In the genomic region with DNA sequence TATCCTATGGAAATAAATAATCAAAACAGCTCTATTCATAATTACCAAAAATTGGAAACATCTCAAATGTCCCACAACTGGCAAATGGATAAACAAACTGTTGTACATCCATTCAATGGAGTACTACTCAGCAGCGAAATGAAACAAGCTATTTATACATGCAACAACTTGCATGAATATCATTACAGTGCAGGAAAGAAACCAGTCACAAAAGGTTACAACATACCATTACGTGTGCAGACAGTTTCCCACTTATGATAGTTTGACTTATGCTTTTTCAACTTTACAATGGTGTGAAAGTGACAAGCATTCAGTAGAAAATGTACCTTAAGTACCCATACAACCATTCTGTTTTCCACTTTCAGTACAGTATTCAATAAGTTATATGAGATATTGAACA, we compare ENCODE assay signal across 21 cellular contexts.
DNase-seq lines count a peak whose midpoint lies in the region; ATAC-seq, FAIRE-seq and TF ChIP-seq lines count a peak whose summit lies in the region.
"Had no signal": no experiment of that assay in that cellular context is flagged by ENCODE, and none has a peak within 500 bp of the region (broad histone marks: within the 10 kb centered on the region; RNA-seq: fewer than 3 reads in every experiment).

No MANE protein-coding gene starts in this region.

- no peak for DNase-seq in SK-N-SH
- DNase-seq in RWPE1 (ENCODE audit: low spot score), result peak; percentile 4
- peak; percentile 67 for DNase-seq in epithelial cell of esophagus (ENCODE audit: low read depth)
- DNase-seq in keratinocyte (ENCODE audit: low read depth, low spot score), result peak; percentile 25
- DNase-seq in retina, result no peak
- DNase-seq: BE2C; C1 segment of cervical spinal cord; CD4-positive, CD25-positive, alpha-beta regulatory T cell; CD8-positive, alpha-beta memory T cell; COR-L47; DMS 273 treated with DMSO at 0.1 percent for 48 hours; DMS53; DND-41; EL; GM23248 had no signal

- H3K27ac ChIP-seq in SK-N-SH (ENCODE audit: low read depth in 2 of 2, low read length in 1 of 2), result no peak overlapping the region
- no peak overlapping the region for H3K27ac ChIP-seq in RWPE1
- H3K27ac ChIP-seq in keratinocyte (ENCODE audit: control insufficient read depth, insufficient read depth, low read length), result no peak overlapping the region
- H3K27ac ChIP-seq: GM23248 had no signal

- H3K79me2 ChIP-seq in SK-N-SH (ENCODE audit: insufficient read depth), result no peaks in the 10 kb centered on the region
- H3K79me2 ChIP-seq in keratinocyte (ENCODE audit: control insufficient read depth, insufficient read depth, low read length), result no peaks in the 10 kb centered on the region

- H3K9me1 ChIP-seq in keratinocyte (ENCODE audit: control insufficient read depth, extremely low read depth, insufficient read depth, low read length), result no peaks in the 10 kb centered on the region

- no peak for TF ChIP-seq RAD21 in SK-N-SH (IDR thresholded peaks at IDR 0.05; ENCODE audit: low read length)

- TF ChIP-seq CTCF in SK-N-SH (IDR thresholded peaks at IDR 0.05) (no peak), RWPE1 (conservative IDR thresholded peaks at IDR 0.05; ENCODE audit: low read depth) (no peak), epithelial cell of esophagus (IDR thresholded peaks at IDR 0.05; ENCODE audit: insufficient read depth, low read depth, low read length, missing control alignments) (no peak), keratinocyte (optimal IDR thresholded peaks at IDR 0.05 in 1 of 3, IDR thresholded peaks at IDR 0.05 in 1 of 3, conservative IDR thresholded peaks at IDR 0.05 in 1 of 3; ENCODE audit: extremely low read depth in 1 of 3, insufficient read depth in 2 of 3, low read length in 3 of 3) (no peak)

- no peak overlapping the region for H2AFZ ChIP-seq in SK-N-SH (ENCODE audit: low read depth)
- no peak overlapping the region for H2AFZ ChIP-seq in keratinocyte (ENCODE audit: control insufficient read depth, low read length)
- H2AFZ ChIP-seq: GM23248 had no signal

- dilution Hi-C loops in keratinocyte (cut with MboI; ENCODE audit: extremely low pct_ligation_motif_present, low sequenced_read_pairs), result no loop called here

- H4K20me1 ChIP-seq in SK-N-SH (ENCODE audit: insufficient read depth) (no peaks in the 10 kb centered on the region), keratinocyte (ENCODE audit: control insufficient read depth, extremely low read depth, insufficient read depth, low read length) (no peaks in the 10 kb centered on the region)

- WGBS in SK-N-SH (ENCODE audit: low lambda C conversion rate), result 83% methylated on average over 2 of the region's 2 CpGs

- no peak overlapping the region for H3K4me2 ChIP-seq in SK-N-SH
- no peak overlapping the region for H3K4me2 ChIP-seq in keratinocyte (ENCODE audit: control insufficient read depth, extremely low read depth, insufficient read depth, low read depth, low read length)

- peak; percentile 9 for FAIRE-seq in keratinocyte (lab: Jason Lieb, UNC)
- FAIRE-seq: GM12878, GM19239, HepG2 had no signal

- H3K27me3 ChIP-seq in SK-N-SH (ENCODE audit: insufficient read depth), result no peaks in the 10 kb centered on the region
- no peaks in the 10 kb centered on the region for H3K27me3 ChIP-seq in keratinocyte (ENCODE audit: control insufficient read depth, extremely low read depth, insufficient read depth, low read length)
- H3K27me3 ChIP-seq: BE2C had no signal

- H3K9me3 ChIP-seq in SK-N-SH (no peaks in the 10 kb centered on the region), keratinocyte (ENCODE audit: control insufficient read depth, low read depth, low read length) (no peaks in the 10 kb centered on the region)
- H3K9me3 ChIP-seq: BE2C, HAP-1 had no signal

- H3K4me1 ChIP-seq in SK-N-SH (ENCODE audit: control insufficient read depth in 1 of 2, insufficient read depth in 2 of 2, low read depth in 1 of 2, low read length in 1 of 2) (no peaks in the 10 kb centered on the region), keratinocyte (ENCODE audit: control insufficient read depth, extremely low read depth, insufficient read depth, low read length) (no peaks in the 10 kb centered on the region)
- H3K4me1 ChIP-seq: BE2C, HAP-1 had no signal

- H3K4me3 ChIP-seq in SK-N-SH (ENCODE audit: low read depth in 2 of 2, low read length in 1 of 2) (no peak overlapping the region), epithelial cell of esophagus (ENCODE audit: low read length) (no peak overlapping the region), keratinocyte (ENCODE audit: control insufficient read depth in 2 of 3, extremely low read depth in 1 of 3, insufficient read depth in 2 of 3, low read depth in 1 of 3, low read length in 3 of 3) (no peak overlapping the region)
- H3K4me3 ChIP-seq: GM12878, GM23248, HAP-1 had no signal

- H3K9me2 ChIP-seq in SK-N-SH, result no peaks in the 10 kb centered on the region

- H3K36me3 ChIP-seq in SK-N-SH (replicated peaks in 1 of 2; ENCODE audit: control insufficient read depth in 1 of 2, insufficient read depth in 2 of 2, low read length in 1 of 2) (peaks cover 44% of the 10 kb centered on the region in 2 experiments), keratinocyte (ENCODE audit: control insufficient read depth in 2 of 2, extremely low read depth in 1 of 2, insufficient read depth in 2 of 2, low read length in 2 of 2) (peaks cover 2% of the 10 kb centered on the region in 2 experiments)
- H3K36me3 ChIP-seq: HAP-1 had no signal

- no peak for TF ChIP-seq EP300 in SK-N-SH (IDR thresholded peaks at IDR 0.05; ENCODE audit: borderline replicate concordance in 1 of 2, low read depth in 1 of 2, low read length in 1 of 2)

- H3K9ac ChIP-seq in SK-N-SH (no peak overlapping the region), keratinocyte (ENCODE audit: control insufficient read depth, extremely low read depth, insufficient read depth, low read length) (no peak overlapping the region)
- H3K9ac ChIP-seq: GM23248 had no signal

- H3F3A ChIP-seq in SK-N-SH (replicated peaks; ENCODE audit: insufficient read depth), result no peaks in the 10 kb centered on the region

- POLR2A ChIA-PET in SK-N-SH (lab: Yijun Ruan, JAX), result no interaction called here
- POLR2A ChIA-PET in RWPE1 (lab: Yijun Ruan, JAX; ENCODE audit: low non-redundant PET), result interaction anchor here (0.6 kb wide), 1 partner anchor 651 kb away, joined by 3 read pairs; no protein-coding TSS in a partner anchor

- no peak for ATAC-seq in SK-N-SH treated with all-trans-retinoic acid at 6 μM for 48 hours
- no peak for ATAC-seq in GM19351 (IDR thresholded peaks at IDR 0.05; ENCODE audit: unreplicated experiment)
- ATAC-seq: GM12878, HepG2 had no signal

- CTCF ChIA-PET in SK-N-SH (lab: Yijun Ruan, JAX), result no interaction called here
- CTCF ChIA-PET in RWPE1 (lab: Yijun Ruan, JAX), result no interaction called here

TF ChIP-seq in SK-N-SH treated with all-trans-retinoic acid at 6 μM for 48 hours, 23 proteins besides CTCF, POLR2A, EP300 and RAD21 (continues in another document):
- TF ChIP-seq GLIS3 (CRISPR knock-in tag; IDR thresholded peaks at IDR 0.05), result no peak
- TF ChIP-seq ZNF8 (CRISPR knock-in tag; IDR thresholded peaks at IDR 0.05), result peak; percentile 43; the same call in 1 of the 2 replicates
- TF ChIP-seq ZFP3 (CRISPR knock-in tag; IDR thresholded peaks at IDR 0.05), result no peak
- no peak for TF ChIP-seq POU6F1 (CRISPR knock-in tag; IDR thresholded peaks at IDR 0.05; ENCODE audit: borderline replicate concordance, low read depth)
- no peak for TF ChIP-seq ZNF70 (CRISPR knock-in tag; IDR thresholded peaks at IDR 0.05)

TF ChIP-seq in SK-N-SH, 30 proteins besides CTCF, POLR2A, EP300 and RAD21 (continues in another document):
- no peak for TF ChIP-seq TAF1 (IDR thresholded peaks at IDR 0.05; ENCODE audit: borderline replicate concordance, low read depth, low read length)
- TF ChIP-seq NFIC (IDR thresholded peaks at IDR 0.05; ENCODE audit: borderline replicate concordance), result no peak
- no peak for TF ChIP-seq GATA2 (CRISPR knock-in tag; IDR thresholded peaks at IDR 0.05)
- TF ChIP-seq USF1 (IDR thresholded peaks at IDR 0.05; ENCODE audit: borderline replicate concordance, low read depth), result no peak
- TF ChIP-seq, protein P1, sequence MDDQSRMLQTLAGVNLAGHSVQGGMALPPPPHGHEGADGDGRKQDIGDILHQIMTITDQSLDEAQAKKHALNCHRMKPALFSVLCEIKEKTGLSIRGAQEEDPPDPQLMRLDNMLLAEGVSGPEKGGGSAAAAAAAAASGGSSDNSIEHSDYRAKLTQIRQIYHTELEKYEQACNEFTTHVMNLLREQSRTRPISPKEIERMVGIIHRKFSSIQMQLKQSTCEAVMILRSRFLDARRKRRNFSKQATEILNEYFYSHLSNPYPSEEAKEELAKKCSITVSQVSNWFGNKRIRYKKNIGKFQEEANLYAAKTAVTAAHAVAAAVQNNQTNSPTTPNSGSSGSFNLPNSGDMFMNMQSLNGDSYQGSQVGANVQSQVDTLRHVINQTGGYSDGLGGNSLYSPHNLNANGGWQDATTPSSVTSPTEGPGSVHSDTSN (IDR thresholded peaks at IDR 0.05), result no peak
- TF ChIP-seq JUND (IDR thresholded peaks at IDR 0.05), result no peak

Comparison
In these comparisons a context has a peak if more than half of its experiments do, and no peak if none do; other contexts are left out.
1. DNase-seq: peak in RWPE1 (single experiment), epithelial cell of esophagus (single experiment) and keratinocyte (single experiment); none in SK-N-SH (single experiment) and retina (single experiment).